Comparison of ENCODE assay signal across 8 cellular contexts in genomic region chr11:114340311-114341131, GRCh38. TPM values are rescaled to one million over a fixed set of nuclear protein-coding genes. Genes with fewer than 3 reads are reported as not detected.
DNase-seq lines count a peak whose midpoint lies in the region; ATAC-seq and TF ChIP-seq lines count a peak whose summit lies in the region.

No MANE protein-coding gene starts in this region.

- H3K27ac Mint-ChIP-seq in activated CD8-positive, alpha-beta T cell treated with anti-CD3 and anti-CD28 coated beads for 36 hours, result no peak overlapping the region
- H3K27ac Mint-ChIP-seq in nephron, result no peak overlapping the region

- H3K79me2 ChIP-seq in fibroblast of lung (ENCODE audit: control insufficient read depth, insufficient read depth, low read length), result no peaks in the 10 kb centered on the region

- H3K36me3 Mint-ChIP-seq in activated CD8-positive, alpha-beta T cell treated with anti-CD3 and anti-CD28 coated beads for 36 hours (ENCODE audit: low read depth), result no peaks in the 10 kb centered on the region
- H3K36me3 Mint-ChIP-seq in nephron (ENCODE audit: low read depth), result no peaks in the 10 kb centered on the region

- intact Hi-C loops in activated CD8-positive, alpha-beta T cell treated with anti-CD3 and anti-CD28 coated beads for 36 hours (cut with micrococcal nuclease), result loop anchor here (10.0 kb wide), 1 partner anchor 274 kb away; no protein-coding TSS in a partner anchor

- POLR2A ChIA-PET in activated CD8-positive, alpha-beta T cell treated with anti-CD3 and anti-CD28 coated beads for 36 hours (lab: Charles Lee), result no interaction called here

- H3K4me1 Mint-ChIP-seq in activated CD8-positive, alpha-beta T cell treated with anti-CD3 and anti-CD28 coated beads for 36 hours (ENCODE audit: low read depth), result peaks cover 6% of the 10 kb centered on the region
- H3K4me1 Mint-ChIP-seq in nephron, result no peaks in the 10 kb centered on the region

- H3K4me3 ChIP-seq in fibroblast of lung (replicated peaks in 1 of 4; ENCODE audit: control extremely low read depth in 1 of 4, insufficient read depth in 1 of 4, low read depth in 3 of 4, low read length in 4 of 4), result peak overlapping the region in 2 of 4 experiments; percentile 24 to 29

- H3K4me1 ChIP-seq in fibroblast of lung (ENCODE audit: control insufficient read depth, extremely low read depth, insufficient read depth, low read length), result no peaks in the 10 kb centered on the region

- peak; percentile 60 for ATAC-seq in HG02973 (IDR thresholded peaks at IDR 0.05; ENCODE audit: unreplicated experiment)
- ATAC-seq in activated CD8-positive, alpha-beta T cell treated with anti-CD3 and anti-CD28 coated beads for 36 hours, result peak; percentile 79
- ATAC-seq in GM19467 (IDR thresholded peaks at IDR 0.05; ENCODE audit: unreplicated experiment), result no peak

- TF ChIP-seq CTCF in activated CD8-positive, alpha-beta T cell treated with anti-CD3 and anti-CD28 coated beads for 36 hours (IDR thresholded peaks at IDR 0.05), result peak; percentile 86
- peak; percentile 87 to 92 for TF ChIP-seq CTCF in fibroblast of lung (conservative IDR thresholded peaks at IDR 0.05 in 1 of 2, IDR thresholded peaks at IDR 0.05 in 1 of 2; ENCODE audit: low read depth in 1 of 2, low read length in 2 of 2)
- peak; percentile 76 to 84 (median 84) for TF ChIP-seq CTCF in nephron (IDR thresholded peaks at IDR 0.05; ENCODE audit: unreplicated experiment in 3 of 3)

- CTCF ChIA-PET in activated CD8-positive, alpha-beta T cell treated with anti-CD3 and anti-CD28 coated beads for 36 hours (lab: Charles Lee), result interaction anchor here (0.8 to 1.7 kb wide), 12 partner anchors 9 to 231 kb away, joined by 3 to 7 read pairs (median 4); no protein-coding TSS in a partner anchor

- H2AFZ ChIP-seq in fibroblast of lung (ENCODE audit: low read length), result peak overlapping the region; percentile 76

- DNase-seq in ELF-1 (ENCODE audit: low read depth, low spot score) (peak; percentile 74), NCI-H526 treated with DMSO at 0.1 percent for 48 hours (lab: John Stamatoyannopoulos, UW) (peak; percentile 89), fibroblast of lung (ENCODE audit: low read depth in 2 of 2) (peak; percentile 74 to 85), GM19238 (ENCODE audit: insufficient read length, low spot score) (no peak)
- DNase-seq in activated CD8-positive, alpha-beta T cell treated with anti-CD3 and anti-CD28 coated beads for 36 hours, result peak; percentile 50

- H3K4me3 Mint-ChIP-seq in activated CD8-positive, alpha-beta T cell treated with anti-CD3 and anti-CD28 coated beads for 36 hours, result peak overlapping the region; percentile 49
- H3K4me3 Mint-ChIP-seq in nephron, result no peak overlapping the region

- peak overlapping the region; percentile 67 for H3K4me2 ChIP-seq in fibroblast of lung (ENCODE audit: extremely low read depth, insufficient read depth, low read length)

- H3K27me3 Mint-ChIP-seq in activated CD8-positive, alpha-beta T cell treated with anti-CD3 and anti-CD28 coated beads for 36 hours, result peaks cover 8% of the 10 kb centered on the region
- peaks cover 13% of the 10 kb centered on the region for H3K27me3 Mint-ChIP-seq in nephron (ENCODE audit: low read depth)

- no peaks in the 10 kb centered on the region for H3K27me3 ChIP-seq in fibroblast of lung (ENCODE audit: control insufficient read depth, insufficient read depth, low read length)

- H4K20me1 ChIP-seq in fibroblast of lung (ENCODE audit: control insufficient read depth, extremely low read depth, insufficient read depth, low read length), result no peaks in the 10 kb centered on the region

- no peaks in the 10 kb centered on the region for H3K9me3 Mint-ChIP-seq in activated CD8-positive, alpha-beta T cell treated with anti-CD3 and anti-CD28 coated beads for 36 hours
- H3K9me3 Mint-ChIP-seq in nephron, result no peaks in the 10 kb centered on the region

- no peaks in the 10 kb centered on the region for H3K36me3 ChIP-seq in fibroblast of lung (ENCODE audit: control insufficient read depth, insufficient read depth, low read length)

- no peaks in the 10 kb centered on the region for H3K9me3 ChIP-seq in fibroblast of lung (ENCODE audit: control insufficient read depth, insufficient read depth, low read depth, low read length)

- no peak overlapping the region for H3K9ac ChIP-seq in fibroblast of lung (ENCODE audit: insufficient read depth, low read length)

- no peak overlapping the region for H3K27ac ChIP-seq in fibroblast of lung (ENCODE audit: insufficient read depth, low read length)

RNA-seq across cellular contexts. Expression of gene NNMT, which starts 44.3 kb away (rescaled TPM):
- total RNA-seq in activated CD8-positive, alpha-beta T cell treated with anti-CD3 and anti-CD28 coated beads for 36 hours, result not detected
- 639 and 883 TPM in 2 replicates for total RNA-seq in fibroblast of lung
- 156 and 194 TPM in 2 replicates for polyA plus RNA-seq in fibroblast of lung
- polyA plus RNA-seq in fibroblast of lung (2012), result 294 and 362 TPM in 2 replicates
- polyA minus RNA-seq in fibroblast of lung (ENCODE audit: low replicate concordance), result 75.9 and 108 TPM in 2 replicates

RNA-seq across cellular contexts. Expression of gene C11orf71, which starts 59.8 kb away (rescaled TPM):
- total RNA-seq in activated CD8-positive, alpha-beta T cell treated with anti-CD3 and anti-CD28 coated beads for 36 hours, result 1 to 10 TPM; 6.4 to 6.6 TPM
- 3.9 and 9.6 TPM in 2 replicates for total RNA-seq in fibroblast of lung
- 3.5 and 4.0 TPM in 2 replicates for polyA plus RNA-seq in fibroblast of lung
- 2.0 and 2.4 TPM in 2 replicates for polyA plus RNA-seq in fibroblast of lung (2012)
- polyA minus RNA-seq in fibroblast of lung (ENCODE audit: low replicate concordance), result 1.4 and 1.6 TPM in 2 replicates

RNA-seq across cellular contexts. Expression of gene RBM7, which starts 59.9 kb away (rescaled TPM):
- 10 to 100 TPM; 51.4 to 52.6 TPM for total RNA-seq in activated CD8-positive, alpha-beta T cell treated with anti-CD3 and anti-CD28 coated beads for 36 hours
- 66.8 and 81.1 TPM in 2 replicates for total RNA-seq in fibroblast of lung
- 41.8 and 46.5 TPM in 2 replicates for polyA plus RNA-seq in fibroblast of lung
- polyA plus RNA-seq in fibroblast of lung (2012), result 34.5 and 39.2 TPM in 2 replicates
- 9.8 and 20.6 TPM in 2 replicates for polyA minus RNA-seq in fibroblast of lung (ENCODE audit: low replicate concordance)

Comparison
In these comparisons a context has a peak if more than half of its experiments do, and no peak if none do; other contexts are left out.
1. RNA of gene NNMT, which starts 44.3 kb away (total RNA-seq): 639 to 883 TPM in fibroblast of lung; not detected in activated CD8-positive, alpha-beta T cell treated with anti-CD3 and anti-CD28 coated beads for 36 hours; every median in the first group is over 100 times any median in the second.
2. Peak in every context shown above with its lines, with median percentiles within 50 percentile points of each other: CTCF ChIP-seq.